Comparison of ENCODE assay signal across 34 cellular contexts in the genomic region with DNA sequence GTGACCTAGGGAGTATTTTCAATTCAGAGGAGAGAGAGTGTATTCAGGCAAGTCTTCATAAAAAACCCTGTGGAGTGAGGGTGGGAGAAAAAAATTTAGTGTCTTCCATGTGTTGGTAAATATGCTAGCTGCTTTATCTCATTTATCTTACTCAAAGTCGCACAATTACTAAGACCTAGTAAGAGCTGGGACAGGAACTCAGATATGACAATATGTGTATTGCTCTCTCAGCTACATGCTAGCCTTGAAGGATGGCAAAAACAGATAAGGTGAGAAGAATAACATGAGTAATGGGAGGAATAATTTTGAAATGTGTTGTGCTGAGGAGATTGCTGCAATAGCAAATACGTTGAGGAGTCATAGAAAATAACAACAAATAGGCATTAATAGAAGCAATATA.
"Had no signal": no experiment of that assay in that cellular context is flagged by ENCODE, and none has a peak within 500 bp of the region (broad histone marks: within the 10 kb centered on the region; RNA-seq: fewer than 3 reads in every experiment).

No MANE protein-coding gene starts in this region.

- H3K4me3 ChIP-seq: MG63 had no signal

- H3K27me3 ChIP-seq: MG63 had no signal

- H3K9me3 ChIP-seq: MG63 had no signal

- H3K36me3 ChIP-seq: MG63 had no signal

- DNase-seq: Kasumi-1, MG63, MM.1S, MV-4-11, NCI-H1048, NCI-H1092, NCI-H1092 treated with DMSO at 0.1 percent for 48 hours, NCI-H1105, NCI-H1105 treated with DMSO at 0.1 percent for 48 hours, NCI-H1417, NCI-H1417 treated with DMSO at 0.1 percent for 48 hours, NCI-H1436, NCI-H1436 treated with DMSO at 0.1 percent for 48 hours, NCI-H146, NCI-H1694, NCI-H1694 treated with DMSO at 0.1 percent for 48 hours, NCI-H187, NCI-H187 treated with DMSO at 0.1 percent for 48 hours, NCI-H1930, NCI-H2029, NCI-H2029 treated with DMSO at 0.1 percent for 48 hours, NCI-H2081 treated with DMSO at 0.1 percent for 48 hours, NCI-H2107, NCI-H2171, NCI-H2171 treated with DMSO at 0.1 percent for 48 hours, NCI-H2227 treated with DMSO at 0.1 percent for 48 hours, NCI-H226, NCI-H345, NCI-H446, NCI-H446 treated with DMSO at 0.1 percent for 48 hours, NCI-H510A, NCI-H510A treated with DMSO at 0.1 percent for 48 hours, NCI-H524, NCI-H524 treated with DMSO at 0.1 percent for 48 hours had no signal
